ENCODE assay signal across 18 cellular contexts in the genomic region with DNA sequence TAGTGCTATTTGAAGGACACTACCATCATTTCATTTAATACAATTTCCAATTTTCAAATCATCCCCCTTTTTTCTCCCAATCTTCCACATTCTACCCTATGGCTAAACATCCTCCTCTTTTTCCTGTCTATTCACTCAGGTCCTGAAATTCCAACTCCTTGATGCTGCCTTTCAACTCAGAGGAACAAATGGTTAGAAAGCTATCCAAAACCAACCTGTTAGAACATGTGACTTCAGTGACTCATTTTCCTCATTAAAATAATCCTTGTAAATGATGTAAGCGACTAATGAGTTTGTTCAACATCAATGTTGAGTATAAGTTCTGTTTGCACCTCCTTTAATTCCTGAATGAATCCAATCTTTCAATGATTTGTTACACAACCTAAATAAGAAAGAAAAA. TPM values are rescaled to one million over a fixed set of nuclear protein-coding genes. Genes with fewer than 3 reads are reported as not detected.
A peak's percentile ranks its signal among the peaks of the same experiment; 100 is the strongest.
DNase-seq lines count a peak whose midpoint lies in the region; ATAC-seq and TF ChIP-seq lines count a peak whose summit lies in the region.
"Had no signal": no experiment of that assay in that cellular context is flagged by ENCODE, and none has a peak within 500 bp of the region (broad histone marks: within the 10 kb centered on the region; RNA-seq: fewer than 3 reads in every experiment).

No MANE protein-coding gene starts in this region.

- peaks cover 67% of the 10 kb centered on the region for H4K20me1 ChIP-seq in osteoblast (ENCODE audit: insufficient read depth, low read length)

- H3K4me3 Mint-ChIP-seq in activated T-cell treated with anti-CD3 and anti-CD28 coated beads, Interleukin-2, amount 50 U/mL, for 24 hours = peak overlapping the region; percentile 28

- TF ChIP-seq CTCF in RWPE1 (conservative IDR thresholded peaks at IDR 0.05; ENCODE audit: low read depth) (no peak), osteoblast (IDR thresholded peaks at IDR 0.05; ENCODE audit: extremely low read depth, low read depth, low read length) (no peak), left lung (IDR thresholded peaks at IDR 0.05) (no peak)

- H3K27ac Mint-ChIP-seq in activated T-cell treated with anti-CD3 and anti-CD28 coated beads, Interleukin-2, amount 50 U/mL, for 24 hours = peak overlapping the region; percentile 88

- POLR2A ChIA-PET in RWPE1 (lab: Yijun Ruan, JAX; ENCODE audit: low non-redundant PET) = no interaction called here

- no peaks in the 10 kb centered on the region for H3K9me3 Mint-ChIP-seq in activated T-cell treated with anti-CD3 and anti-CD28 coated beads, Interleukin-2, amount 50 U/mL, for 24 hours

- ATAC-seq in HG03439 (IDR thresholded peaks at IDR 0.05; ENCODE audit: unreplicated experiment) = no peak
- no peak for ATAC-seq in left lung
- ATAC-seq: left colon had no signal

- peaks cover 82% of the 10 kb centered on the region for H3K4me1 Mint-ChIP-seq in activated T-cell treated with anti-CD3 and anti-CD28 coated beads, Interleukin-2, amount 50 U/mL, for 24 hours (ENCODE audit: low read depth)

- H3K36me3 ChIP-seq in osteoblast (ENCODE audit: insufficient read depth, low read length) (peaks cover 32% of the 10 kb centered on the region), SJCRH30 (peaks cover 56% of the 10 kb centered on the region), left lung (peaks cover 0 to 39% of the 10 kb centered on the region in 2 donors)
- H3K36me3 ChIP-seq: uterus had no signal

- H3K27ac ChIP-seq in RWPE1 (peak overlapping the region; percentile 61), osteoblast (ENCODE audit: low read depth, low read length) (peak overlapping the region; percentile 15), SJCRH30 (no peak overlapping the region), left lung (no peak overlapping the region)
- H3K27ac ChIP-seq: Peyer's patch, stomach, uterus had no signal

- H3K4me2 ChIP-seq in osteoblast (ENCODE audit: insufficient read depth, low read length) = no peak overlapping the region

- H3K36me3 Mint-ChIP-seq in activated T-cell treated with anti-CD3 and anti-CD28 coated beads, Interleukin-2, amount 50 U/mL, for 24 hours (ENCODE audit: low read depth) = peaks cover 92% of the 10 kb centered on the region

- H2AFZ ChIP-seq in osteoblast (ENCODE audit: low read length) = no peak overlapping the region

- no peaks in the 10 kb centered on the region for H3K27me3 Mint-ChIP-seq in activated T-cell treated with anti-CD3 and anti-CD28 coated beads, Interleukin-2, amount 50 U/mL, for 24 hours

- CTCF ChIA-PET in RWPE1 (lab: Yijun Ruan, JAX) = no interaction called here

- intact Hi-C loops in left lung (cut with DNase I) = no loop called here

- H3K9me3 ChIP-seq in osteoblast (ENCODE audit: low read depth, low read length) (no peaks in the 10 kb centered on the region), SJCRH30 (replicated peaks) (no peaks in the 10 kb centered on the region), left lung (no peaks in the 10 kb centered on the region)
- H3K9me3 ChIP-seq: Peyer's patch, stomach, uterus had no signal

- DNase-seq in activated T-cell treated with anti-CD3 and anti-CD28 coated beads, Interleukin-2, amount 50 U/mL, for 24 hours = no peak
- DNase-seq in activated T-cell treated with anti-CD3 and anti-CD28 coated beads, Interleukin-2, amount 50 U/mL, for 1 hour = no peak
- DNase-seq in RWPE1 (ENCODE audit: low spot score) = peak; percentile 26
- peak; percentile 22 for DNase-seq in astrocyte of the hippocampus (ENCODE audit: low read depth, low spot score)
- DNase-seq in osteoblast (ENCODE audit: insufficient read length, low spot score, missing footprints) = peak; percentile 68
- DNase-seq in SJCRH30 = no peak
- DNase-seq in left lung = no peak
- DNase-seq: activated CD4-positive, CD25-positive, alpha-beta regulatory T cell treated with anti-CD3 and anti-CD28 coated beads, Interleukin-2, amount 50 U/mL, for 72 hours; activated effector memory CD4-positive, alpha-beta T cell treated with Interleukin-2 at 50 U/mL for 16 hours; GDM1; HCEC 1CT; left colon; NCI-H2081 treated with DMSO at 0.1 percent for 48 hours; Peyer's patch; stimulated activated CD4-positive, alpha-beta T cell treated with anti-CD3 and anti-CD28 coated beads, Interleukin-12 subunit alpha, Interleukin-12 subunit beta, amount 100 ng/mL, for 4 hours; stomach; uterus had no signal

- H3K27me3 ChIP-seq in osteoblast (ENCODE audit: insufficient read depth, low read length) = no peaks in the 10 kb centered on the region
- no peaks in the 10 kb centered on the region for H3K27me3 ChIP-seq in SJCRH30
- no peaks in the 10 kb centered on the region for H3K27me3 ChIP-seq in left lung
- H3K27me3 ChIP-seq: Peyer's patch, stomach, uterus had no signal

- H3K79me2 ChIP-seq in osteoblast (ENCODE audit: insufficient read depth, low read length) = peaks cover 94% of the 10 kb centered on the region

- H3K4me3 ChIP-seq in osteoblast (ENCODE audit: insufficient read depth, low read length) (no peak overlapping the region), SJCRH30 (no peak overlapping the region), left lung (no peak overlapping the region)
- H3K4me3 ChIP-seq: Peyer's patch, stomach, uterus had no signal

- H3K4me1 ChIP-seq in osteoblast (ENCODE audit: insufficient read depth, low read length) (peaks cover 45% of the 10 kb centered on the region), SJCRH30 (peaks cover 5% of the 10 kb centered on the region; the same call in 1 of the 2 replicates), left lung (peaks cover 28 to 73% of the 10 kb centered on the region in 2 donors)

RNA-seq across cellular contexts. Expression of a gene that starts 5.5 kb away (rescaled TPM):
- total RNA-seq in osteoblast = 22.7 and 24.2 TPM in 2 replicates
- total RNA-seq in SJCRH30 (2014; rRNA removed; shearing (Covaris generic)) = 49.6 and 69.7 TPM in 2 replicates
- total RNA-seq in left lung = 10 to 100 TPM; 40.0 to 56.6 TPM

RNA-seq across cellular contexts. Expression of a gene that starts 16.2 kb away (rescaled TPM):
- 5.0 and 6.2 TPM in 2 replicates for total RNA-seq in osteoblast
- total RNA-seq in SJCRH30 (2014; rRNA removed; shearing (Covaris generic)) = 2.9 and 3.5 TPM in 2 replicates
- total RNA-seq in left lung = 10 to 100 TPM; 13.7 to 21.9 TPM

Comparison
In these comparisons a context has a peak if more than half of its experiments do, and no peak if none do; other contexts are left out.
1. DNase-seq: peak in RWPE1 (single experiment), astrocyte of the hippocampus (single experiment) and osteoblast (single experiment); none in activated T-cell treated with anti-CD3 and anti-CD28 coated beads, Interleukin-2, amount 50 U/mL, for 24 hours (single experiment), activated T-cell treated with anti-CD3 and anti-CD28 coated beads, Interleukin-2, amount 50 U/mL, for 1 hour (single experiment), SJCRH30 (0 of 2) and left lung (0 of 2).
2. H3K27ac ChIP-seq: peak in RWPE1 (single experiment) and osteoblast (single experiment); none in SJCRH30 (single experiment) and left lung (0 of 2).